Comparison of ENCODE assay signal across 12 cellular contexts in genomic region chr3:108062051-108062450, GRCh38. TPM values are rescaled to one million over a fixed set of nuclear protein-coding genes. Genes with fewer than 3 reads are reported as not detected.
A peak's percentile ranks its signal among the peaks of the same experiment; 100 is the strongest.
DNase-seq lines count a peak whose midpoint lies in the region; ATAC-seq lines count a peak whose summit lies in the region.
"Had no signal": no experiment of that assay in that cellular context is flagged by ENCODE, and none has a peak within 500 bp of the region (broad histone marks: within the 10 kb centered on the region; RNA-seq: fewer than 3 reads in every experiment).

No MANE protein-coding gene starts in this region.

- H3K9me3 Mint-ChIP-seq in activated T-cell treated with anti-CD3 and anti-CD28 coated beads, Interleukin-2, amount 50 U/mL, for 72 hours = no peaks in the 10 kb centered on the region
- H3K9me3 Mint-ChIP-seq in stimulated activated naive B cell treated with anti-CD40 and anti-IgM and Interleukin-4, amounts not matched to agents 10 μg/mL and 1 μg/mL and 100 μg/mL, for 72 hours = peaks cover 0 to 1% of the 10 kb centered on the region in 2 donors
- H3K9me3 Mint-ChIP-seq: type B pancreatic cell had no signal

- no peak for ATAC-seq in activated T-cell treated with anti-CD3 and anti-CD28 coated beads, Interleukin-2, amount 50 U/mL, for 72 hours (replicated peaks in 1 of 2)
- ATAC-seq in HG02852 (IDR thresholded peaks at IDR 0.05; ENCODE audit: unreplicated experiment) = peak; percentile 70
- peak; percentile 99 for ATAC-seq in stimulated activated naive B cell treated with anti-CD40 and anti-IgM and Interleukin-4, amounts not matched to agents 10 μg/mL and 1 μg/mL and 100 μg/mL, for 72 hours (replicated peaks)
- no peak for ATAC-seq in GM18873 (IDR thresholded peaks at IDR 0.05; ENCODE audit: low FRiP score, unreplicated experiment)
- ATAC-seq in esophagus mucosa = no peak

- peak overlapping the region; percentile 59 for H3K27ac Mint-ChIP-seq in activated T-cell treated with anti-CD3 and anti-CD28 coated beads, Interleukin-2, amount 50 U/mL, for 72 hours
- H3K27ac Mint-ChIP-seq in stimulated activated naive B cell treated with anti-CD40 and anti-IgM and Interleukin-4, amounts not matched to agents 10 μg/mL and 1 μg/mL and 100 μg/mL, for 72 hours = peak overlapping the region; percentile 65
- H3K27ac Mint-ChIP-seq: type B pancreatic cell had no signal

- H3K27me3 Mint-ChIP-seq in activated T-cell treated with anti-CD3 and anti-CD28 coated beads, Interleukin-2, amount 50 U/mL, for 72 hours (ENCODE audit: low read depth) = no peaks in the 10 kb centered on the region
- H3K27me3 Mint-ChIP-seq in stimulated activated naive B cell treated with anti-CD40 and anti-IgM and Interleukin-4, amounts not matched to agents 10 μg/mL and 1 μg/mL and 100 μg/mL, for 72 hours = no peaks in the 10 kb centered on the region
- H3K27me3 Mint-ChIP-seq: type B pancreatic cell had no signal

- no peak for DNase-seq in activated T-cell treated with anti-CD3 and anti-CD28 coated beads, Interleukin-2, amount 50 U/mL, for 72 hours
- DNase-seq in activated T-cell treated with anti-CD3 and anti-CD28 coated beads, Interleukin-2, amount 50 U/mL, for 1 hour = no peak
- DNase-seq in OCI-M1 (lab: John Stamatoyannopoulos, UW) = peak; percentile 85
- no peak for DNase-seq in stimulated activated naive B cell treated with anti-CD40 and anti-IgM and Interleukin-4, amounts not matched to agents 10 μg/mL and 1 μg/mL and 100 μg/mL, for 72 hours
- DNase-seq in AG20443 (ENCODE audit: low spot score) = no peak
- DNase-seq: activated CD8-positive, alpha-beta memory T cell treated with anti-CD3 and anti-CD28 coated beads, Interleukin-2, amount 50 U/mL, for 4 hours; NCI-H345; posterior cingulate gyrus had no signal

- H3K36me3 Mint-ChIP-seq in activated T-cell treated with anti-CD3 and anti-CD28 coated beads, Interleukin-2, amount 50 U/mL, for 72 hours (ENCODE audit: insufficient read depth in 2 of 2) = peaks cover 17 to 50% of the 10 kb centered on the region in 2 donors
- H3K36me3 Mint-ChIP-seq in stimulated activated naive B cell treated with anti-CD40 and anti-IgM and Interleukin-4, amounts not matched to agents 10 μg/mL and 1 μg/mL and 100 μg/mL, for 72 hours = peaks cover 48 to 59% of the 10 kb centered on the region in 2 donors

- H3K4me3 Mint-ChIP-seq in activated T-cell treated with anti-CD3 and anti-CD28 coated beads, Interleukin-2, amount 50 U/mL, for 72 hours = no peak overlapping the region
- no peak overlapping the region for H3K4me3 Mint-ChIP-seq in stimulated activated naive B cell treated with anti-CD40 and anti-IgM and Interleukin-4, amounts not matched to agents 10 μg/mL and 1 μg/mL and 100 μg/mL, for 72 hours
- H3K4me3 Mint-ChIP-seq: type B pancreatic cell had no signal

- peaks cover 75% of the 10 kb centered on the region for H3K4me1 Mint-ChIP-seq in activated T-cell treated with anti-CD3 and anti-CD28 coated beads, Interleukin-2, amount 50 U/mL, for 72 hours (ENCODE audit: low read depth)
- peaks cover 32 to 68% of the 10 kb centered on the region in 2 donors for H3K4me1 Mint-ChIP-seq in stimulated activated naive B cell treated with anti-CD40 and anti-IgM and Interleukin-4, amounts not matched to agents 10 μg/mL and 1 μg/mL and 100 μg/mL, for 72 hours

RNA-seq across cellular contexts. Expression of gene CD47, which starts 28.8 kb away (rescaled TPM):
- total RNA-seq in activated T-cell treated with anti-CD3 and anti-CD28 coated beads, Interleukin-2, amount 50 U/mL, for 72 hours = 100 to 1,000 TPM; 139 to 153 TPM
- 95.3 TPM for total RNA-seq in esophagus mucosa

Comparison
In these comparisons a context has a peak if more than half of its experiments do, and no peak if none do; other contexts are left out.
1. ATAC-seq: peak in HG02852 (single experiment) and stimulated activated naive B cell treated with anti-CD40 and anti-IgM and Interleukin-4, amounts not matched to agents 10 μg/mL and 1 μg/mL and 100 μg/mL, for 72 hours (2 of 2); none in activated T-cell treated with anti-CD3 and anti-CD28 coated beads, Interleukin-2, amount 50 U/mL, for 72 hours (0 of 2), GM18873 (single experiment) and esophagus mucosa (single experiment).